ENCODE assay signal across 33 cellular contexts in the genomic region with DNA sequence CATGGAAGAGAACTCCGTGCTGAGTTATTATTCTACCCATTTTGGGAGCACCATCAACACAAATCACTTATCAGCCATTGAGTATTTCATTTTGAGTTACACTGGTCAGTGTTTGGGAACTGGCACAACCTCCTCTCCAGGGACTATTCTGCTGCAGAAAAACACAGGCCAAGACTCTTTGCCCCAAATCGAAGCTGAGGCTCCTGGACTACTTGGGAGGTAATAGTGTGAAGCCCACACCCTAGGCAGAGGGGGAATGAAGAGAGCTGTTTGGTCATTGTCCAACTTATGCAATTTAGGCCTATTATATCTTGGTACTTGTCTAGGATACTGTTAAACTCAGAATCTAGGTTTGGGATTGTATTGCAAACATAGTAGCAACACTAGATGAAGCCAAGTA.
"Had no signal": no experiment of that assay in that cellular context is flagged by ENCODE, and none has a peak within 500 bp of the region (broad histone marks: within the 10 kb centered on the region; RNA-seq: fewer than 3 reads in every experiment).

No MANE protein-coding gene starts in this region.

- H3K27ac Mint-ChIP-seq: activated CD4-positive, alpha-beta T cell treated with anti-CD3 and anti-CD28 coated beads, Interleukin-2, amount 10 ng/mL, durations not matched to agents 24 days and 14 days; activated CD8-positive, alpha-beta T cell treated with anti-CD3 and anti-CD28 coated beads for 36 hours; activated naive CD4-positive, alpha-beta T cell treated with anti-CD3 and anti-CD28 coated beads, Interleukin-2, amount 50 U/mL, for 24 hours; activated naive CD8-positive, alpha-beta T cell treated with anti-CD3 and anti-CD28 coated beads, Interleukin-2, amount 10 ng/mL, durations not matched to agents 7 days and 5 days; activated T-cell treated with anti-CD3 and anti-CD28 coated beads, Interleukin-2, amount 50 U/mL, for 24 hours; activated T-helper 2 cell treated with anti-CD3 and anti-CD28 coated beads, Interferon-gamma antibody, Interleukin-2, Interleukin-4, amounts not matched to agents 10 μg/mL and 5 μg/mL and 100 μg/mL, durations not matched to agents 14 hours and 24 hours and 36 hours; T-helper 1 cell treated with Interleukin-12 subunit alpha and Interleukin-12 subunit beta and Interleukin-4 antibody, amounts not matched to agents 30 μg/mL and 1 μg/mL, for 36 hours; T-helper 2 cell treated with Interferon-gamma antibody and Interleukin-4, amounts not matched to agents 5 μg/mL and 100 μg/mL, for 36 hours had no signal

- H2AFZ ChIP-seq: PC-9 had no signal

- H3K9me3 Mint-ChIP-seq: activated CD4-positive, alpha-beta T cell treated with anti-CD3 and anti-CD28 coated beads, Interleukin-2, amount 10 ng/mL, durations not matched to agents 24 days and 14 days; activated CD8-positive, alpha-beta T cell treated with anti-CD3 and anti-CD28 coated beads for 36 hours; activated naive CD4-positive, alpha-beta T cell treated with anti-CD3 and anti-CD28 coated beads, Interleukin-2, amount 50 U/mL, for 24 hours; activated naive CD8-positive, alpha-beta T cell treated with anti-CD3 and anti-CD28 coated beads, Interleukin-2, amount 10 ng/mL, durations not matched to agents 7 days and 5 days; activated T-cell treated with anti-CD3 and anti-CD28 coated beads, Interleukin-2, amount 50 U/mL, for 24 hours; activated T-helper 2 cell treated with anti-CD3 and anti-CD28 coated beads, Interferon-gamma antibody, Interleukin-2, Interleukin-4, amounts not matched to agents 10 μg/mL and 5 μg/mL and 100 μg/mL, durations not matched to agents 14 hours and 24 hours and 36 hours; T-helper 1 cell treated with Interleukin-12 subunit alpha and Interleukin-12 subunit beta and Interleukin-4 antibody, amounts not matched to agents 30 μg/mL and 1 μg/mL, for 36 hours; T-helper 2 cell treated with Interferon-gamma antibody and Interleukin-4, amounts not matched to agents 5 μg/mL and 100 μg/mL, for 36 hours had no signal

- H3K4me3 Mint-ChIP-seq: activated CD4-positive, alpha-beta T cell treated with anti-CD3 and anti-CD28 coated beads, Interleukin-2, amount 10 ng/mL, durations not matched to agents 24 days and 14 days; activated CD8-positive, alpha-beta T cell treated with anti-CD3 and anti-CD28 coated beads for 36 hours; activated naive CD4-positive, alpha-beta T cell treated with anti-CD3 and anti-CD28 coated beads, Interleukin-2, amount 50 U/mL, for 24 hours; activated naive CD8-positive, alpha-beta T cell treated with anti-CD3 and anti-CD28 coated beads, Interleukin-2, amount 10 ng/mL, durations not matched to agents 7 days and 5 days; activated T-cell treated with anti-CD3 and anti-CD28 coated beads, Interleukin-2, amount 50 U/mL, for 24 hours; T-helper 1 cell treated with Interleukin-12 subunit alpha and Interleukin-12 subunit beta and Interleukin-4 antibody, amounts not matched to agents 30 μg/mL and 1 μg/mL, for 36 hours; T-helper 2 cell treated with Interferon-gamma antibody and Interleukin-4, amounts not matched to agents 5 μg/mL and 100 μg/mL, for 36 hours had no signal

- H3K27ac ChIP-seq: brain microvascular endothelial cell, KMS-11, PC-9, RWPE1, SJSA1 had no signal

- H3K4me2 ChIP-seq: KMS-11, PC-9, SK-N-SH had no signal

- H3K27me3 Mint-ChIP-seq: activated CD8-positive, alpha-beta T cell treated with anti-CD3 and anti-CD28 coated beads for 36 hours had no signal

- DNase-seq: activated CD4-positive, alpha-beta T cell treated with anti-CD3 and anti-CD28 coated beads, Interleukin-2, amount 10 ng/mL, durations not matched to agents 24 days and 14 days; activated CD4-positive, alpha-beta T cell treated with anti-CD3 and anti-CD28 coated beads, Interleukin-2, amount 50 U/mL, for 4 hours; activated CD8-positive, alpha-beta T cell treated with anti-CD3 and anti-CD28 coated beads for 36 hours; activated gamma-delta T cell; activated naive CD4-positive, alpha-beta T cell treated with Interleukin-2 at 50 U/mL for 16 hours; activated naive CD8-positive, alpha-beta T cell treated with anti-CD3 and anti-CD28 coated beads, Interleukin-2, amount 10 ng/mL, durations not matched to agents 7 days and 5 days; activated T-cell treated with anti-CD3 and anti-CD28 coated beads, Interleukin-2, amount 50 U/mL, for 24 hours; adrenal gland; brain microvascular endothelial cell; central memory CD4-positive, alpha-beta T cell; MM.1S; MV-4-11; NCI-H1092; NCI-H146; NCI-H187; NCI-H2029 treated with DMSO at 0.1 percent for 48 hours; NCI-H2107; NCI-H2171; NCI-H510A; NCI-H526; NCI-H748 treated with DMSO at 0.1 percent for 48 hours; NK-92 treated with Interleukin-12 subunit alpha and Interleukin-12 subunit beta, amount 100 ng/mL, for 24 hours; PC-9; SHP77 treated with DMSO at 0.1 percent for 48 hours; SK-N-SH had no signal

- H3K4me1 ChIP-seq: SJSA1 had no signal

- H3K9ac ChIP-seq: KMS-11, SK-N-SH had no signal

- H3K36me3 Mint-ChIP-seq: activated naive CD4-positive, alpha-beta T cell treated with anti-CD3 and anti-CD28 coated beads, Interleukin-2, amount 50 U/mL, for 24 hours; activated naive CD8-positive, alpha-beta T cell treated with anti-CD3 and anti-CD28 coated beads, Interleukin-2, amount 10 ng/mL, durations not matched to agents 7 days and 5 days had no signal

- FAIRE-seq: TTC549 had no signal

- H3K9me3 ChIP-seq: adrenal gland, SJSA1, SK-N-SH had no signal

- H3K4me1 Mint-ChIP-seq: activated CD4-positive, alpha-beta T cell treated with anti-CD3 and anti-CD28 coated beads, Interleukin-2, amount 10 ng/mL, durations not matched to agents 24 days and 14 days; activated naive CD4-positive, alpha-beta T cell treated with anti-CD3 and anti-CD28 coated beads, Interleukin-2, amount 50 U/mL, for 24 hours; activated naive CD8-positive, alpha-beta T cell treated with anti-CD3 and anti-CD28 coated beads, Interleukin-2, amount 10 ng/mL, durations not matched to agents 7 days and 5 days had no signal

- H3K27me3 ChIP-seq: adrenal gland, brain microvascular endothelial cell, SJSA1 had no signal

- H3K4me3 ChIP-seq: adrenal gland, PC-9, SJSA1 had no signal

- ATAC-seq: activated CD8-positive, alpha-beta T cell treated with anti-CD3 and anti-CD28 coated beads for 36 hours had no signal

- H3K36me3 ChIP-seq: adrenal gland, brain microvascular endothelial cell, SJSA1 had no signal
